In the genomic region with DNA sequence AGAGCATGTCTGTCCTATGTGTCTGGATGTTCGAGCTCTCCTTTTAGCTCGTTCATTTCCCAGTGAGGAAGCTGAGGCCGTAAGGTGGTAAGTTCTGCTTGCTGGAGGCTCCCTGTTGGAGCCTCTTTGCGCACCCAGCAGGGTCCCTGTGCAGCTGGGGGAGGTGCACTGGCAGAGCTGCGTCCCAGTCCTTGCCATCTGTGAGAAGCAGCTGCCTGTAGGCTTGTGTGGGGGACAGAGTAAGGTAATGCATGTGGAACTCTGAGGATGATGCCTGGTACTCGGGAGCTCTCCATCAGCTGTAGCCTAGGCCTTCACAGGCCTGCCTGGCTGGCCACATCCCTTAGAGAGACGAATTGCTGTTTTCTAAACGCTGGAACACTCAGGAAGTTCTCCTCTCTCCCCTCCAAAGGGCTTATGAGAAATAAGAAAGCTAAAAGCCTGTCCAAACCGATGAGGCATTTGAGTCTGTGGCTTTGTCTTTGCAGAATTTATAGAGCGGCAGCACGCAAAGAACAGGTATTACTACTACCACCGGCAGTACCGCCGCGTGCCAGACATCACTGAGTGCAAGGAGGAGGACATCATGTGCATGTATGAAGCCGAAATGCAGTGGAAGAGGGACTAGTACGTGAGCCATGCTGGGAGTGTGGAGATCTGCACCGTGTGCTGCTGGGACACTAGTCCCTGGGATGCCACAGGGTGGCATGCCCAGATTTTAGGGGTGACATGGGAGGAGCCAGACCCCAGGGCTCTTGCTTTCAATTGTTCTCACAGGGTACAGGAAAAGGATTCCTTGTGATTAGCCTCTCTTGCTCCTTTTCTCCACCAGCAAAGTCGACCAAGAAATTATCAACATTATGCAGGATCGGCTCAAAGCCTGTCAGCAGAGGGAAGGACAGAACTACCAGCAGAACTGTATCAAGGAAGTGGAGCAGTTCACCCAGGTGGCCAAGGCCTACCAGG, we compare ENCODE assay signal across 8 cellular contexts. TPM values are rescaled to one million over a fixed set of nuclear protein-coding genes. Genes with fewer than 3 reads are reported as not detected.
DNase-seq lines count a peak whose midpoint lies in the region; ATAC-seq, FAIRE-seq and TF ChIP-seq lines count a peak whose summit lies in the region.

No MANE protein-coding gene starts in this region.

- H2AFZ ChIP-seq in keratinocyte (ENCODE audit: control insufficient read depth, low read length): no peak overlapping the region

- H3K9ac ChIP-seq in keratinocyte (ENCODE audit: control insufficient read depth, extremely low read depth, insufficient read depth, low read length): peak overlapping the region; percentile 88

- peak; percentile 25 for DNase-seq in NOMO-1 treated with dmso at 0.1 percent for 144 hours (lab: John Stamatoyannopoulos, UW; ENCODE audit: unreplicated experiment)
- DNase-seq in activated naive CD4-positive, alpha-beta T cell treated with anti-CD3 and anti-CD28 coated beads for 36 hours: peak; percentile 44
- DNase-seq in keratinocyte (ENCODE audit: low read depth, low spot score): no peak
- no peak for DNase-seq in NCI-H1436 (lab: John Stamatoyannopoulos, UW)

- H3K4me1 ChIP-seq in keratinocyte (ENCODE audit: control insufficient read depth, extremely low read depth, insufficient read depth, low read length): peaks cover 37% of the 10 kb centered on the region

- dilution Hi-C loops in keratinocyte (cut with MboI; ENCODE audit: extremely low pct_ligation_motif_present, low sequenced_read_pairs): no loop called here

- peaks cover 28% of the 10 kb centered on the region for H4K20me1 ChIP-seq in keratinocyte (ENCODE audit: control insufficient read depth, extremely low read depth, insufficient read depth, low read length)

- H3K36me3 Mint-ChIP-seq in activated naive CD4-positive, alpha-beta T cell treated with anti-CD3 and anti-CD28 coated beads for 36 hours (ENCODE audit: low read depth): peaks cover 43% of the 10 kb centered on the region

- H3K27ac Mint-ChIP-seq in activated naive CD4-positive, alpha-beta T cell treated with anti-CD3 and anti-CD28 coated beads for 36 hours: peak overlapping the region; percentile 87

- H3K4me1 Mint-ChIP-seq in activated naive CD4-positive, alpha-beta T cell treated with anti-CD3 and anti-CD28 coated beads for 36 hours (ENCODE audit: low read depth): peaks cover 41% of the 10 kb centered on the region

- H3K27me3 ChIP-seq in keratinocyte (ENCODE audit: control insufficient read depth, extremely low read depth, insufficient read depth, low read length): no peaks in the 10 kb centered on the region

- H3K27ac ChIP-seq in 22Rv1: peak overlapping the region; percentile 96
- H3K27ac ChIP-seq in keratinocyte (ENCODE audit: control insufficient read depth, insufficient read depth, low read length): peak overlapping the region; percentile 51
- peak overlapping the region; percentile 36 for H3K27ac ChIP-seq in temporal lobe (ENCODE audit: low read depth, low read length)

- ATAC-seq in GM18505 (IDR thresholded peaks at IDR 0.05; ENCODE audit: unreplicated experiment) (no peak), HG02763 (IDR thresholded peaks at IDR 0.05; ENCODE audit: unreplicated experiment) (no peak)

- intact Hi-C loops in activated naive CD4-positive, alpha-beta T cell treated with anti-CD3 and anti-CD28 coated beads for 36 hours (cut with micrococcal nuclease): no loop called here

- peak; percentile 85 for TF ChIP-seq POLR2A in GM18505 (IDR thresholded peaks at IDR 0.05; ENCODE audit: borderline replicate concordance, extremely low read depth, insufficient read depth, insufficient read length)

- peaks cover 17 to 30% of the 10 kb centered on the region in 2 experiments for H3K36me3 ChIP-seq in keratinocyte (ENCODE audit: control insufficient read depth in 2 of 2, extremely low read depth in 1 of 2, insufficient read depth in 2 of 2, low read length in 2 of 2)

- peak overlapping the region; percentile 96 for H3K4me3 Mint-ChIP-seq in activated naive CD4-positive, alpha-beta T cell treated with anti-CD3 and anti-CD28 coated beads for 36 hours

- H3K4me3 ChIP-seq in keratinocyte (ENCODE audit: control insufficient read depth in 2 of 3, extremely low read depth in 1 of 3, insufficient read depth in 2 of 3, low read depth in 1 of 3, low read length in 3 of 3): peak overlapping the region; percentile 84 to 91 (median 85)

- CTCF ChIA-PET in activated naive CD4-positive, alpha-beta T cell treated with anti-CD3 and anti-CD28 coated beads for 36 hours (lab: Charles Lee): interaction anchor here (1.0 kb wide), 1 partner anchor 14 kb away, joined by 3 read pairs; no protein-coding TSS in a partner anchor

- peak overlapping the region; percentile 70 for H3K4me2 ChIP-seq in keratinocyte (ENCODE audit: control insufficient read depth, extremely low read depth, insufficient read depth, low read depth, low read length)

- peaks cover 53% of the 10 kb centered on the region for H3K79me2 ChIP-seq in keratinocyte (ENCODE audit: control insufficient read depth, insufficient read depth, low read length)

- H3K9me3 ChIP-seq in keratinocyte (ENCODE audit: control insufficient read depth, low read depth, low read length): no peaks in the 10 kb centered on the region

- no peaks in the 10 kb centered on the region for H3K9me3 Mint-ChIP-seq in activated naive CD4-positive, alpha-beta T cell treated with anti-CD3 and anti-CD28 coated beads for 36 hours

- TF ChIP-seq CTCF in 22Rv1 (IDR thresholded peaks at IDR 0.05) (no peak), keratinocyte (optimal IDR thresholded peaks at IDR 0.05 in 1 of 3, IDR thresholded peaks at IDR 0.05 in 1 of 3, conservative IDR thresholded peaks at IDR 0.05 in 1 of 3; ENCODE audit: extremely low read depth in 1 of 3, insufficient read depth in 2 of 3, low read length in 3 of 3) (no peak)

- no peaks in the 10 kb centered on the region for H3K27me3 Mint-ChIP-seq in activated naive CD4-positive, alpha-beta T cell treated with anti-CD3 and anti-CD28 coated beads for 36 hours (ENCODE audit: low read depth)

- peak; percentile 66 for FAIRE-seq in keratinocyte (lab: Jason Lieb, UNC)

- peaks cover 3% of the 10 kb centered on the region for H3K9me1 ChIP-seq in keratinocyte (ENCODE audit: control insufficient read depth, extremely low read depth, insufficient read depth, low read length)

RNA-seq across cellular contexts. Expression of a gene that starts 1.6 kb away (rescaled TPM):
- 100 to 1,000 TPM; 111 TPM for total RNA-seq in activated naive CD4-positive, alpha-beta T cell treated with anti-CD3 and anti-CD28 coated beads for 36 hours
- 97.9 to 161 TPM (median 107 TPM) in 3 replicates for polyA plus RNA-seq in keratinocyte
- polyA plus RNA-seq in keratinocyte (2011; ENCODE audit: low read depth): 175 TPM
- polyA plus RNA-seq in keratinocyte (2011; cell fraction: cytosol; rRNA removed): 102 and 257 TPM in 2 replicates
- 41.3 and 67.7 TPM in 2 replicates for polyA plus RNA-seq in keratinocyte (2011; cell fraction: nucleus; rRNA removed)
- 165 and 226 TPM in 2 replicates for polyA plus RNA-seq in keratinocyte (2012; ENCODE audit: low replicate concordance)
- polyA minus RNA-seq in keratinocyte: 73.1 to 100 TPM (median 84.8 TPM) in 3 replicates
- polyA minus RNA-seq in keratinocyte (2011; cell fraction: cytosol; rRNA and poly(A)+ RNA removed): 249 TPM
- polyA minus RNA-seq in keratinocyte (2011; cell fraction: nucleus; rRNA and poly(A)+ RNA removed): 32.2 and 40.3 TPM in 2 replicates
- total RNA-seq in temporal lobe: 43.0 TPM

RNA-seq across cellular contexts. Expression of a gene that starts 3.7 kb away (rescaled TPM):
- 1,000 to 10,000 TPM; 7,042 to 7,057 TPM for total RNA-seq in activated naive CD4-positive, alpha-beta T cell treated with anti-CD3 and anti-CD28 coated beads for 36 hours
- polyA plus RNA-seq in keratinocyte: 2,750 to 6,036 TPM (median 3,573 TPM) in 3 replicates
- polyA plus RNA-seq in keratinocyte (2011; ENCODE audit: low read depth): 1,273 TPM
- polyA plus RNA-seq in keratinocyte (2011; cell fraction: cytosol; rRNA removed): 4,082 and 7,559 TPM in 2 replicates
- polyA plus RNA-seq in keratinocyte (2011; cell fraction: nucleus; rRNA removed): 1,224 and 1,590 TPM in 2 replicates
- 4,497 and 4,796 TPM in 2 replicates for polyA plus RNA-seq in keratinocyte (2012; ENCODE audit: low replicate concordance)
- 3,614 to 6,436 TPM (median 5,566 TPM) in 3 replicates for polyA minus RNA-seq in keratinocyte
- polyA minus RNA-seq in keratinocyte (2011; cell fraction: cytosol; rRNA and poly(A)+ RNA removed): 6,872 TPM
- 646 and 794 TPM in 2 replicates for polyA minus RNA-seq in keratinocyte (2011; cell fraction: nucleus; rRNA and poly(A)+ RNA removed)
- total RNA-seq in temporal lobe: 1,174 TPM

RNA-seq across cellular contexts. Expression of a gene that starts 5.7 kb away (rescaled TPM):
- not detected for total RNA-seq in activated naive CD4-positive, alpha-beta T cell treated with anti-CD3 and anti-CD28 coated beads for 36 hours
- not detected in 3 replicates for polyA plus RNA-seq in keratinocyte
- polyA plus RNA-seq in keratinocyte (2011; ENCODE audit: low read depth): not detected
- not detected in 2 replicates for polyA plus RNA-seq in keratinocyte (2011; cell fraction: cytosol; rRNA removed)
- polyA plus RNA-seq in keratinocyte (2011; cell fraction: nucleus; rRNA removed): not detected in 2 replicates
- polyA plus RNA-seq in keratinocyte (2012; ENCODE audit: low replicate concordance): not detected in 2 replicates
- not detected in 3 replicates for polyA minus RNA-seq in keratinocyte
- not detected for polyA minus RNA-seq in keratinocyte (2011; cell fraction: cytosol; rRNA and poly(A)+ RNA removed)
- not detected in 2 replicates for polyA minus RNA-seq in keratinocyte (2011; cell fraction: nucleus; rRNA and poly(A)+ RNA removed)
- not detected for total RNA-seq in temporal lobe

RNA-seq across cellular contexts. Expression of a gene that starts 6.5 kb away (rescaled TPM):
- total RNA-seq in activated naive CD4-positive, alpha-beta T cell treated with anti-CD3 and anti-CD28 coated beads for 36 hours: not detected
- polyA plus RNA-seq in keratinocyte: 0.34 to 0.38 TPM (median 0.37 TPM) in 3 replicates
- 0.36 TPM for polyA plus RNA-seq in keratinocyte (2011; ENCODE audit: low read depth)
- 0.11 and 0.13 TPM in 2 replicates for polyA plus RNA-seq in keratinocyte (2011; cell fraction: cytosol; rRNA removed)
- 0.15 and 0.25 TPM in 2 replicates for polyA plus RNA-seq in keratinocyte (2011; cell fraction: nucleus; rRNA removed)
- 0.23 and 0.54 TPM in 2 replicates for polyA plus RNA-seq in keratinocyte (2012; ENCODE audit: low replicate concordance)
- polyA minus RNA-seq in keratinocyte: 0.13 to 0.16 TPM in 2 of 3 replicates, not detected in the other
- not detected for polyA minus RNA-seq in keratinocyte (2011; cell fraction: cytosol; rRNA and poly(A)+ RNA removed)
- polyA minus RNA-seq in keratinocyte (2011; cell fraction: nucleus; rRNA and poly(A)+ RNA removed): not detected in 2 replicates
- total RNA-seq in temporal lobe: not detected

RNA-seq across cellular contexts. Expression of a gene that starts 10.9 kb away (rescaled TPM):
- total RNA-seq in activated naive CD4-positive, alpha-beta T cell treated with anti-CD3 and anti-CD28 coated beads for 36 hours: 10 to 100 TPM; 36.5 to 38.0 TPM
- polyA plus RNA-seq in keratinocyte: 27.8 to 45.1 TPM (median 40.1 TPM) in 3 replicates
- 43.5 TPM for polyA plus RNA-seq in keratinocyte (2011; ENCODE audit: low read depth)
- 22.8 and 61.3 TPM in 2 replicates for polyA plus RNA-seq in keratinocyte (2011; cell fraction: cytosol; rRNA removed)
- polyA plus RNA-seq in keratinocyte (2011; cell fraction: nucleus; rRNA removed): 51.3 and 60.4 TPM in 2 replicates
- polyA plus RNA-seq in keratinocyte (2012; ENCODE audit: low replicate concordance): 49.3 and 57.0 TPM in 2 replicates
- polyA minus RNA-seq in keratinocyte: 68.2 to 114 TPM (median 76.7 TPM) in 3 replicates
- 132 TPM for polyA minus RNA-seq in keratinocyte (2011; cell fraction: cytosol; rRNA and poly(A)+ RNA removed)
- 56.5 and 64.3 TPM in 2 replicates for polyA minus RNA-seq in keratinocyte (2011; cell fraction: nucleus; rRNA and poly(A)+ RNA removed)
- 12.3 TPM for total RNA-seq in temporal lobe

Comparison
In these comparisons a context has a peak if more than half of its experiments do, and no peak if none do; other contexts are left out.
1. H3K27ac ChIP-seq: peak in every context shown above with its lines; median percentile 96 in 22Rv1; 51 in keratinocyte; 36 in temporal lobe.
2. DNase-seq: peak in NOMO-1 treated with dmso at 0.1 percent for 144 hours (single experiment) and activated naive CD4-positive, alpha-beta T cell treated with anti-CD3 and anti-CD28 coated beads for 36 hours (single experiment); none in keratinocyte (single experiment) and NCI-H1436 (single experiment).